ENCODE assay signal across 8 cellular contexts in the genomic region with DNA sequence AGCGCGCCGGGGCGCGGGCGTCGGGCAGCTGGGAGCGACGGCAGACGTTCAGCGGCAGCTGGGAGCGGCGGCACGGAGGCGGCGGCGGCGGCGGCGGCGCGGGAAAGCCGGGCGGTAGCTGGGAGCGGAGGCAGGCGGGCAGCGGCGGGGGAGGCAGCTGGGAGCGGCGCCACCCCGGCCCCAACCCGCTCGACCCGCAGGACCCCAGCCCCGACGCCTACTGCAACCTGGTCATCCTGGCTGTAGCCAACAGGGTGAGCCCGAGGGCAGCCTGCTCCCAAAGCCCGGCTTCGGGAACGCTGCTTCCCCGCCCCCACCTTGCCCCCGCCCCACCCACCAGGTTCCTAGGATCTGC. TPM values are rescaled to one million over a fixed set of nuclear protein-coding genes. Genes with fewer than 3 reads are reported as not detected.
DNase-seq lines count a peak whose midpoint lies in the region; ATAC-seq and TF ChIP-seq lines count a peak whose summit lies in the region.

No MANE protein-coding gene starts in this region.

- CTCF ChIA-PET in BJ (lab: Yijun Ruan, JAX), result interaction anchor here (0.7 to 5.2 kb wide), 4 partner anchors 12 to 253 kb away, joined by 3 to 40 read pairs (median 8); no protein-coding TSS in a partner anchor
- CTCF ChIA-PET in HEK293 (lab: Yijun Ruan, JAX), result interaction anchor here (1.2 to 2.5 kb wide), 2 partner anchors 12 to 202 kb away, joined by 4 to 25 read pairs; no protein-coding TSS in a partner anchor
- CTCF ChIA-PET in T-cell (lab: Charles Lee), result no interaction called here

- ATAC-seq in T-cell (replicated peaks in 1 of 4), result no peak
- peak in 1 of 2 donors; percentile 16 for ATAC-seq in upper lobe of left lung (ENCODE audit: low FRiP score in 2 of 2)

- H3K27ac Mint-ChIP-seq in T-cell, result no peak overlapping the region

- peak overlapping the region; percentile 76 to 89 (median 79) for H3K4me3 Mint-ChIP-seq in T-cell

- no peaks in the 10 kb centered on the region for H3K9me3 Mint-ChIP-seq in T-cell

- H3K36me3 Mint-ChIP-seq in T-cell, result no peaks in the 10 kb centered on the region

- H3K27me3 Mint-ChIP-seq in T-cell, result peaks cover 73 to 83% of the 10 kb centered on the region in 2 donors

- no peak overlapping the region for H3K4me3 ChIP-seq in BJ (ENCODE audit: low read depth, low read length)
- peak overlapping the region; percentile 28 for H3K4me3 ChIP-seq in HEK293 (ENCODE audit: low read depth, low read length)
- peak overlapping the region; percentile 22 for H3K4me3 ChIP-seq in iPS-11a (ENCODE audit: low read depth, low read length)
- peak overlapping the region in 3 of 4 donors; percentile 53 to 81 (median 69) for H3K4me3 ChIP-seq in upper lobe of left lung

- H3K9me3 ChIP-seq in HEK293 (ENCODE audit: control insufficient read depth, insufficient read depth, low read depth, low read length) (no peaks in the 10 kb centered on the region), upper lobe of left lung (no peaks in the 10 kb centered on the region)

- intact Hi-C loops in posterior vena cava (cut with DNase I), result no loop called here

- H3K36me3 ChIP-seq in BJ (ENCODE audit: control insufficient read depth, insufficient read depth, low read length), result no peaks in the 10 kb centered on the region
- H3K36me3 ChIP-seq in HEK293 (ENCODE audit: control insufficient read depth in 2 of 2, insufficient read depth in 1 of 2, low read length in 2 of 2), result no peaks in the 10 kb centered on the region
- H3K36me3 ChIP-seq in upper lobe of left lung, result no peaks in the 10 kb centered on the region

- TF ChIP-seq EP300 in upper lobe of left lung (IDR thresholded peaks at IDR 0.05), result no peak

- H3K4me1 Mint-ChIP-seq in T-cell, result peaks cover 19 to 26% (median 24%) of the 10 kb centered on the region in 3 donors

- H3K27me3 ChIP-seq in BJ (ENCODE audit: control insufficient read depth, insufficient read depth, low read length), result peaks cover 34% of the 10 kb centered on the region
- peaks cover 0 to 18% (median 8%) of the 10 kb centered on the region in 4 donors for H3K27me3 ChIP-seq in upper lobe of left lung

- WGBS in upper lobe of left lung, 2 donors, result 0% methylated on average over 3 to 10 of the region's 42 CpGs

- no peak for DNase-seq in BJ (ENCODE audit: low read depth)
- DNase-seq in T-cell, result no peak
- peak in 1 of 2 donors; percentile 88 for DNase-seq in upper lobe of left lung
- DNase-seq in posterior vena cava (ENCODE audit: low spot score), result no peak
- no peak for DNase-seq in SKM-1 (lab: John Stamatoyannopoulos, UW; ENCODE audit: unreplicated experiment)
- no peak for DNase-seq in NCI-H128 (lab: John Stamatoyannopoulos, UW; ENCODE audit: unreplicated experiment)

- POLR2A ChIA-PET in BJ (lab: Charles Lee) (no interaction called here), HEK293 (lab: Yijun Ruan, JAX) (interaction anchor here (0.6 kb wide), 1 partner anchor 160 kb away, joined by 3 read pairs; no protein-coding TSS in a partner anchor), T-cell (lab: Charles Lee) (no interaction called here)

- TF ChIP-seq POLR2A in upper lobe of left lung (IDR thresholded peaks at IDR 0.05), result no peak

- H3K4me1 ChIP-seq in HEK293 (ENCODE audit: control insufficient read depth, insufficient read depth, low read length), result no peaks in the 10 kb centered on the region
- peaks cover 17 to 23% (median 19%) of the 10 kb centered on the region in 4 donors for H3K4me1 ChIP-seq in upper lobe of left lung

- TF ChIP-seq CTCF in BJ (IDR thresholded peaks at IDR 0.05; ENCODE audit: insufficient read depth, low read depth, low read length) (peak; percentile 15; the same call in 1 of the 2 replicates), HEK293 (tag by site-specific recombination; IDR thresholded peaks at IDR 0.05) (no peak), upper lobe of left lung (IDR thresholded peaks at IDR 0.05) (peak in 1 of 6 experiments; percentile 12)

- H3K27ac ChIP-seq in HEK293 (ENCODE audit: extremely low read depth, low read depth, low read length), result no peak overlapping the region
- H3K27ac ChIP-seq in upper lobe of left lung, result peak overlapping the region in 1 of 4 donors; percentile 35

TF ChIP-seq in HEK293, 187 proteins besides CTCF, POLR2A, EP300 and RAD21:
- no peak for TF ChIP-seq ZNF335 (tag by site-specific recombination; conservative IDR thresholded peaks at IDR 0.05)
- 0 out of 2 replicates have a peak, but pooled peaks have one; percentile 6 for TF ChIP-seq EGR2 (tag by site-specific recombination; IDR thresholded peaks at IDR 0.05; ENCODE audit: low read depth)

RNA-seq across cellular contexts. Expression of gene CCM2L, which starts 8.9 kb away (rescaled TPM):
- polyA plus RNA-seq in BJ (2011; rRNA removed), result not detected in 2 replicates
- not detected in 2 replicates for polyA minus RNA-seq in BJ (2011; rRNA and poly(A)+ RNA removed)
- total RNA-seq in T-cell (not detected), upper lobe of left lung (10 to 100 TPM in 2 of 6 donors, 1 to 10 TPM in 4; 4.2 to 29.2 (median 8.3) TPM), posterior vena cava (1 to 10 TPM; 6.8 to 9.7 TPM)

RNA-seq across cellular contexts. Expression of gene HCK, which starts 32.9 kb away (rescaled TPM):
- polyA plus RNA-seq in BJ (2011; rRNA removed), result 0.05 TPM in 1 of 2 replicates, not detected in the other
- polyA minus RNA-seq in BJ (2011; rRNA and poly(A)+ RNA removed), result not detected in 2 replicates
- total RNA-seq in T-cell (1 to 10 TPM in 1 of 5 donors, under 1 TPM in 4; 0.29 to 1.5 (median 0.73) TPM), upper lobe of left lung (10 to 100 TPM; 27.7 to 93.9 (median 69.1) TPM), posterior vena cava (10 to 100 TPM; 12.7 to 26.9 TPM)

RNA-seq across cellular contexts. Expression of gene XKR7, which starts 51.2 kb away (rescaled TPM):
- 0.01 TPM in 1 of 2 replicates, not detected in the other for polyA plus RNA-seq in BJ (2011; rRNA removed)
- not detected in 2 replicates for polyA minus RNA-seq in BJ (2011; rRNA and poly(A)+ RNA removed)
- total RNA-seq in T-cell (not detected), upper lobe of left lung (under 1 TPM in 3 of 6 donors, not detected in 3; under 0.01 to 0.07 (median 0.06) TPM), posterior vena cava (not detected)

Comparison
In these comparisons a context has a peak if more than half of its experiments do, and no peak if none do; other contexts are left out.
1. RNA of gene CCM2L, which starts 8.9 kb away (total RNA-seq): 4.2 to 29.2 TPM in upper lobe of left lung and 6.8 to 9.7 TPM in posterior vena cava; not detected in T-cell; every median in the first group is over 4 times any median in the second.
2. RNA of gene HCK, which starts 32.9 kb away (total RNA-seq): 27.7 to 93.9 TPM in upper lobe of left lung and 12.7 to 26.9 TPM in posterior vena cava; 0.29 to 1.5 TPM in T-cell; every median in the first group is over 4 times any median in the second.
3. CTCF ChIA-PET loops: an anchor here in BJ (0.7 to 5.2 kb wide) and HEK293 (1.2 to 2.5 kb wide); none called in T-cell.